In the genomic region with DNA sequence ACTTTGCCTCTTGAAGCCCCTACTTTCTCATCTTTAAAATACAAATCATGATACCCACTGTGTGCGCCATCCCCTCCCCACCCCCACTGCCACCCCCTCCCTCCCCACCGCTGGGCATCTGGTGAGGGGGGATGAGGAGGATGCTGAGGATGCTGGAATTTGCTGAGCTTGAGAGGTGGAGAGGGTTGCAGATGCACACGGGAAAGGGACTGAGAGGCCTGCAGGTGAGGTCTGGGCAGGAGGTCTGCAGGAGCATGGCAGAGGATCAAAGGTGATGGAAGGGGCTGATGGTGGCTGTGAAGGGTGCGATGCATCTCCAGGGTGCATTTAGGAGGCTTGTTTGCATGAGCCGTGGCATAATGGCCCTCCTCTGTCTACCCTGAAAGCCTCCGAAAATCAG, we compare ENCODE assay signal across 13 cellular contexts. TPM values are rescaled to one million over a fixed set of nuclear protein-coding genes. Genes with fewer than 3 reads are reported as not detected.
A peak's percentile ranks its signal among the peaks of the same experiment; 100 is the strongest.
DNase-seq lines count a peak whose midpoint lies in the region; ATAC-seq and TF ChIP-seq lines count a peak whose summit lies in the region.
"Had no signal": no experiment of that assay in that cellular context is flagged by ENCODE, and none has a peak within 500 bp of the region (broad histone marks: within the 10 kb centered on the region; RNA-seq: fewer than 3 reads in every experiment).

No MANE protein-coding gene starts in this region.

- H4K20me1 ChIP-seq in PC-9 (ENCODE audit: insufficient read depth), result no peaks in the 10 kb centered on the region

- H3K27me3 ChIP-seq in PC-9 (ENCODE audit: insufficient read depth, low read depth) (no peaks in the 10 kb centered on the region), mucosa of rectum (ENCODE audit: control insufficient read depth in 2 of 2, insufficient read depth in 2 of 2, low read length in 2 of 2) (no peaks in the 10 kb centered on the region), thoracic aorta (replicated peaks; ENCODE audit: insufficient read depth) (no peaks in the 10 kb centered on the region), dorsolateral prefrontal cortex (no peaks in the 10 kb centered on the region), prostate gland (replicated peaks; ENCODE audit: insufficient read depth) (no peaks in the 10 kb centered on the region)

- H3K27ac ChIP-seq in PC-9 (peak overlapping the region; percentile 93), mucosa of rectum (ENCODE audit: low read depth in 2 of 2, low read length in 2 of 2) (peak overlapping the region; percentile 94 to 95), thoracic aorta (peak overlapping the region; percentile 96 to 99), dorsolateral prefrontal cortex (peak overlapping the region in 13 of 59 donors; percentile 6 to 84 (median 64)), prostate gland (no peak overlapping the region)

- no TSS peak for BruUV-seq in PC-9 (replicated peaks; lab: Mats Ljungman, UMichigan)

- H3F3A ChIP-seq in PC-9 (ENCODE audit: insufficient read depth, low read depth), result peaks cover 41% of the 10 kb centered on the region

- H3K27me3 Mint-ChIP-seq in dendritic cell treated with granulocyte-macrophage colony-stimulating factor and Interleukin-4, amounts not matched to agents 40 ng/mL and 50 ng/mL, for 4 days, result peaks cover 2% of the 10 kb centered on the region
- H3K27me3 Mint-ChIP-seq: activated CD4-positive, alpha-beta memory T cell treated with anti-CD3 and anti-CD28 coated beads, Interleukin-2, amount 10 ng/mL, durations not matched to agents 7 days and 5 days; stimulated activated naive CD8-positive, alpha-beta T cell treated with anti-CD3 and anti-CD28 coated beads, Interleukin-15, Interleukin-2, amounts not matched to agents 100 ng/mL and 50 ng/mL, for 24 hours had no signal

- peak overlapping the region; percentile 29; the same call in 1 of the 2 replicates for H3K4me3 ChIP-seq in PC-9
- peak overlapping the region in 1 of 2 donors; percentile 20 for H3K4me3 ChIP-seq in mucosa of rectum (ENCODE audit: low read length in 2 of 2)
- H3K4me3 ChIP-seq in thoracic aorta, result peak overlapping the region; percentile 41
- H3K4me3 ChIP-seq in dorsolateral prefrontal cortex, result no peak overlapping the region
- no peak overlapping the region for H3K4me3 ChIP-seq in prostate gland

- peaks cover 91% of the 10 kb centered on the region for H3K4me1 Mint-ChIP-seq in dendritic cell treated with granulocyte-macrophage colony-stimulating factor and Interleukin-4, amounts not matched to agents 40 ng/mL and 50 ng/mL, for 4 days (ENCODE audit: low read depth)

- H3K79me2 ChIP-seq in PC-9 (ENCODE audit: low read depth), result no peaks in the 10 kb centered on the region

- peak overlapping the region; percentile 87 for H3K4me2 ChIP-seq in PC-9

- H3K9me3 ChIP-seq in PC-9 (ENCODE audit: insufficient read depth, low read depth) (peaks cover 4% of the 10 kb centered on the region; the same call in 1 of the 2 replicates), mucosa of rectum (ENCODE audit: control insufficient read depth in 2 of 2, low read length in 2 of 2) (peaks cover 0 to 2% of the 10 kb centered on the region in 2 donors), thoracic aorta (no peaks in the 10 kb centered on the region), prostate gland (no peaks in the 10 kb centered on the region)

- no peak for TF ChIP-seq POLR2A in prostate gland (IDR thresholded peaks at IDR 0.05)

- H3K36me3 ChIP-seq in PC-9 (ENCODE audit: low read depth) (no peaks in the 10 kb centered on the region), mucosa of rectum (ENCODE audit: control insufficient read depth in 2 of 2, insufficient read depth in 2 of 2, low read length in 2 of 2) (no peaks in the 10 kb centered on the region), thoracic aorta (no peaks in the 10 kb centered on the region), prostate gland (no peaks in the 10 kb centered on the region)

- ATAC-seq in thoracic aorta (ENCODE audit: insufficient number of reproducible peaks, low FRiP score, low read depth) (peak; percentile 4), GM18861 (IDR thresholded peaks at IDR 0.05; ENCODE audit: unreplicated experiment) (no peak)

- CTCF ChIA-PET in PC-9 (lab: Charles Lee), result no interaction called here

- H3K9ac ChIP-seq in mucosa of rectum (ENCODE audit: low read depth in 1 of 2, low read length in 2 of 2), result peak overlapping the region in 1 of 2 donors; percentile 67

- TF ChIP-seq CTCF in PC-9 (conservative IDR thresholded peaks at IDR 0.05), result no peak
- no peak for TF ChIP-seq CTCF in thoracic aorta (IDR thresholded peaks at IDR 0.05)
- no peak for TF ChIP-seq CTCF in dorsolateral prefrontal cortex (IDR thresholded peaks at IDR 0.05 in 54 of 56, conservative IDR thresholded peaks at IDR 0.05 in 2 of 56; ENCODE audit: low read depth in 1 of 56, partially characterized antibody in 56 of 56)
- no peak for TF ChIP-seq CTCF in prostate gland (IDR thresholded peaks at IDR 0.05)

- peaks cover 11% of the 10 kb centered on the region for H3K9me3 Mint-ChIP-seq in dendritic cell treated with granulocyte-macrophage colony-stimulating factor and Interleukin-4, amounts not matched to agents 40 ng/mL and 50 ng/mL, for 4 days

- DNase-seq in PC-9, result no peak
- DNase-seq in thoracic aorta (ENCODE audit: low spot score), result no peak
- DNase-seq in dorsolateral prefrontal cortex, result no peak
- no peak for DNase-seq in prostate gland (ENCODE audit: low spot score)
- DNase-seq: activated effector memory CD4-positive, alpha-beta T cell treated with Interleukin-2 at 50 U/mL for 16 hours; COR-L47; KBM-7; NCI-H1436 treated with DMSO at 0.1 percent for 48 hours had no signal

- H2AFZ ChIP-seq in PC-9, result no peak overlapping the region

- POLR2A ChIA-PET in PC-9 (lab: Charles Lee; ENCODE audit: unreplicated experiment), result interaction anchor here (0.6 kb wide), 1 partner anchor 75 kb away, joined by 3 read pairs; no protein-coding TSS in a partner anchor

- H3K4me1 ChIP-seq in PC-9 (replicated peaks; ENCODE audit: insufficient read depth), result peaks cover 52% of the 10 kb centered on the region
- H3K4me1 ChIP-seq in mucosa of rectum (ENCODE audit: control insufficient read depth in 2 of 2, insufficient read depth in 2 of 2, low read length in 2 of 2), result peaks cover 48 to 54% of the 10 kb centered on the region in 2 donors
- peaks cover 23 to 29% of the 10 kb centered on the region in 2 donors for H3K4me1 ChIP-seq in thoracic aorta (ENCODE audit: control insufficient read depth in 1 of 2, low read depth in 2 of 2)
- H3K4me1 ChIP-seq in prostate gland (replicated peaks), result no peaks in the 10 kb centered on the region

- H3K27ac Mint-ChIP-seq in dendritic cell treated with granulocyte-macrophage colony-stimulating factor and Interleukin-4, amounts not matched to agents 40 ng/mL and 50 ng/mL, for 4 days, result peak overlapping the region; percentile 97

- H3K36me3 Mint-ChIP-seq in dendritic cell treated with granulocyte-macrophage colony-stimulating factor and Interleukin-4, amounts not matched to agents 40 ng/mL and 50 ng/mL, for 4 days (ENCODE audit: low read depth), result peaks cover 7% of the 10 kb centered on the region

- intact Hi-C loops in PC-9 (cut with micrococcal nuclease; ENCODE audit: unreplicated experiment), result loop anchor here (5.0 kb wide), 5 partner anchors 158 to 378 kb away; no protein-coding TSS in a partner anchor
- intact Hi-C loops in dendritic cell treated with granulocyte-macrophage colony-stimulating factor and Interleukin-4, amounts not matched to agents 40 ng/mL and 50 ng/mL, for 4 days (cut with micrococcal nuclease), result no loop called here
- intact Hi-C loops in dorsolateral prefrontal cortex (cut with DNase I), result no loop called here
- intact Hi-C loops in prostate gland (cut with DNase I), result no loop called here

- H3K4me3 Mint-ChIP-seq in dendritic cell treated with granulocyte-macrophage colony-stimulating factor and Interleukin-4, amounts not matched to agents 40 ng/mL and 50 ng/mL, for 4 days, result peak overlapping the region; percentile 5
- H3K4me3 Mint-ChIP-seq: activated CD4-positive, alpha-beta memory T cell treated with anti-CD3 and anti-CD28 coated beads, Interleukin-2, amount 10 ng/mL, durations not matched to agents 7 days and 5 days; stimulated activated naive CD8-positive, alpha-beta T cell treated with anti-CD3 and anti-CD28 coated beads, Interleukin-15, Interleukin-2, amounts not matched to agents 100 ng/mL and 50 ng/mL, for 24 hours had no signal

- 86% methylated on average over 6 of the region's 6 CpGs for WGBS in prostate gland

- no peaks in the 10 kb centered on the region for H3K9me2 ChIP-seq in PC-9 (ENCODE audit: insufficient read depth)

RNA-seq across cellular contexts. Expression of gene TBC1D22A, which starts 7.6 kb away (rescaled TPM):
- total RNA-seq in PC-9 (2021) (40.3 and 41.4 TPM in 2 replicates), thoracic aorta (10 to 100 TPM; 28.9 to 31.3 TPM), dorsolateral prefrontal cortex (10 to 100 TPM; 20.0 to 36.0 (median 27.2) TPM), prostate gland (10 to 100 TPM; 16.0 to 30.7 TPM)

RNA-seq across cellular contexts. Expression of gene CERK, which starts 16.8 kb away (rescaled TPM):
- total RNA-seq in PC-9 (2021) (24.9 and 25.9 TPM in 2 replicates), thoracic aorta (10 to 100 TPM; 65.5 to 72.8 TPM), dorsolateral prefrontal cortex (10 to 100 TPM; 24.8 to 72.6 (median 52.4) TPM), prostate gland (10 to 100 TPM; 10.2 to 18.0 TPM)

Comparison
In these comparisons a context has a peak if more than half of its experiments do, and no peak if none do; other contexts are left out.
1. H3K27ac ChIP-seq: peak in PC-9 (single experiment), mucosa of rectum (2 of 2) and thoracic aorta (2 of 2); none in prostate gland (0 of 2).
2. H3K4me3 ChIP-seq: peak in PC-9 (single experiment) and thoracic aorta (single experiment); none in dorsolateral prefrontal cortex (0 of 59) and prostate gland (0 of 2).